ENCODE assay signal across 8 cellular contexts in genomic region chr9:127423934-127424668, GRCh38. TPM values are rescaled to one million over a fixed set of nuclear protein-coding genes. Genes with fewer than 3 reads are reported as not detected.
DNase-seq lines count a peak whose midpoint lies in the region; ATAC-seq, FAIRE-seq and TF ChIP-seq lines count a peak whose summit lies in the region.

Gene ZNF79 (plus strand): TSS chr9:127424382. CDS start chr9:127424788, 406 bp downstream.

- H3K4me3 Mint-ChIP-seq in astrocyte (ENCODE audit: unreplicated experiment), result peak within 1 kb of the TSS; percentile 93

- TF ChIP-seq CTCF in astrocyte (IDR thresholded peaks at IDR 0.05; ENCODE audit: insufficient read depth, low read depth, low read length) (no peak), uterus (IDR thresholded peaks at IDR 0.05) (peak in 3 of 4 experiments; percentile 3 to 20 (median 16))

- H3K9me3 Mint-ChIP-seq in astrocyte (ENCODE audit: unreplicated experiment), result no peaks in the 10 kb centered on the region

- H3K9ac ChIP-seq in astrocyte (ENCODE audit: low read length), result peak within 1 kb of the TSS; percentile 95

- H3K27ac ChIP-seq in astrocyte (ENCODE audit: low read depth, low read length), result peak within 1 kb of the TSS; percentile 76
- peak within 1 kb of the TSS; percentile 90 to 93 for H3K27ac ChIP-seq in uterus

- peak; percentile 30 to 63 for TF ChIP-seq POLR2A in uterus (IDR thresholded peaks at IDR 0.05)

- H3K79me2 ChIP-seq in astrocyte (ENCODE audit: insufficient read depth, low read length), result peaks cover 50% of the 10 kb centered on the region

- H3K36me3 ChIP-seq in astrocyte (ENCODE audit: insufficient read depth, low read length) (peaks cover 5% of the 10 kb centered on the region), uterus (no peaks in the 10 kb centered on the region)

- peaks cover 6% of the 10 kb centered on the region for H3K36me3 Mint-ChIP-seq in astrocyte (ENCODE audit: low read depth, unreplicated experiment)

- peak; percentile 85 to 89 for DNase-seq in NCI-H2081 (lab: John Stamatoyannopoulos, UW)
- peak; percentile 83 for DNase-seq in T-helper 22 cell (ENCODE audit: low read depth)
- DNase-seq in astrocyte (ENCODE audit: low read depth), result peak; percentile 81
- DNase-seq in hepatic stellate cell (ENCODE audit: low spot score), result peak; percentile 98
- peak; percentile 89 for DNase-seq in putamen (ENCODE audit: low spot score)
- peak; percentile 90 to 94 for DNase-seq in uterus

- H3K9me3 ChIP-seq in astrocyte (ENCODE audit: insufficient read depth, low read depth, low read length), result no peaks in the 10 kb centered on the region
- H3K9me3 ChIP-seq in uterus, result no peaks in the 10 kb centered on the region

- H3K27me3 Mint-ChIP-seq in astrocyte (ENCODE audit: low read depth, unreplicated experiment), result no peaks in the 10 kb centered on the region

- H3K4me1 Mint-ChIP-seq in astrocyte (ENCODE audit: low read depth, unreplicated experiment), result peaks cover 20% of the 10 kb centered on the region

- H3K4me1 ChIP-seq in astrocyte (ENCODE audit: insufficient read depth, low read length) (peaks cover 16% of the 10 kb centered on the region), uterus (peaks cover 5 to 11% of the 10 kb centered on the region in 2 donors)

- H3K27ac Mint-ChIP-seq in astrocyte (ENCODE audit: unreplicated experiment), result peak within 1 kb of the TSS; percentile 96

- ATAC-seq in GM18519 (IDR thresholded peaks at IDR 0.05; ENCODE audit: low FRiP score, unreplicated experiment) (peak; percentile 60), HG03039 (IDR thresholded peaks at IDR 0.05; ENCODE audit: unreplicated experiment) (peak; percentile 74)

- no peaks in the 10 kb centered on the region for H3K27me3 ChIP-seq in astrocyte (ENCODE audit: insufficient read depth, low read length)
- no peaks in the 10 kb centered on the region for H3K27me3 ChIP-seq in uterus

- H4K20me1 ChIP-seq in astrocyte (ENCODE audit: insufficient read depth, low read length), result peaks cover 38% of the 10 kb centered on the region

- H2AFZ ChIP-seq in astrocyte (ENCODE audit: low read depth, low read length), result peak within 1 kb of the TSS; percentile 79

- intact Hi-C loops in uterus (cut with DNase I; ENCODE audit: low total_unique reads), result no loop called here

- peak within 1 kb of the TSS; percentile 86 for H3K4me2 ChIP-seq in astrocyte (ENCODE audit: low read length)

- H3K4me3 ChIP-seq in astrocyte (ENCODE audit: insufficient read depth, low read depth, low read length) (peak within 1 kb of the TSS; percentile 89), uterus (peak within 1 kb of the TSS; percentile 62 to 81)

- FAIRE-seq in astrocyte (lab: Jason Lieb, UNC), result no peak

RNA-seq across cellular contexts. Expression of gene ZNF79, which starts in this region (rescaled TPM):
- total RNA-seq in astrocyte (10.5 and 11.5 TPM in 2 replicates), uterus (10 to 100 TPM in 3 of 4 donors, 1 to 10 TPM in 1; 3.8 to 14.1 (median 13.4) TPM)

Comparison
In these comparisons a context has a peak if more than half of its experiments do, and no peak if none do; other contexts are left out.
1. Peak in every context shown above with its lines: DNase-seq, ATAC-seq, H3K4me3 ChIP-seq and H3K27ac ChIP-seq.